ENCODE assay signal across 8 cellular contexts in genomic region chr20:7285918-7286556, GRCh38.
DNase-seq lines count a peak whose midpoint lies in the region; ATAC-seq and TF ChIP-seq lines count a peak whose summit lies in the region.

No MANE protein-coding gene starts in this region.

- H3K27me3 ChIP-seq in Loucy (ENCODE audit: insufficient read depth, low read length, poor library complexity, severe bottlenecking) (no peaks in the 10 kb centered on the region), Peyer's patch (no peaks in the 10 kb centered on the region)

- H3K9me3 ChIP-seq in Loucy (ENCODE audit: insufficient read depth, low read depth, low read length): no peaks in the 10 kb centered on the region
- H3K9me3 ChIP-seq in Peyer's patch: no peaks in the 10 kb centered on the region

- H3K27me3 Mint-ChIP-seq in stimulated activated naive B cell treated with anti-CD40 and anti-IgM and Interleukin-4, amounts not matched to agents 10 μg/mL and 1 μg/mL and 100 μg/mL, for 72 hours: peaks cover 0 to 3% of the 10 kb centered on the region in 2 donors

- H3K4me3 Mint-ChIP-seq in stimulated activated naive B cell treated with anti-CD40 and anti-IgM and Interleukin-4, amounts not matched to agents 10 μg/mL and 1 μg/mL and 100 μg/mL, for 72 hours: no peak overlapping the region

- no peaks in the 10 kb centered on the region for H4K20me1 ChIP-seq in Loucy (ENCODE audit: insufficient read depth, low read length, poor library complexity, severe bottlenecking)

- TF ChIP-seq POLR2A in Peyer's patch (IDR thresholded peaks at IDR 0.05): no peak

- peaks cover 0 to 1% of the 10 kb centered on the region in 2 donors for H3K9me3 Mint-ChIP-seq in stimulated activated naive B cell treated with anti-CD40 and anti-IgM and Interleukin-4, amounts not matched to agents 10 μg/mL and 1 μg/mL and 100 μg/mL, for 72 hours

- H2AFZ ChIP-seq in Loucy (ENCODE audit: low read length): no peak overlapping the region

- H3K36me3 Mint-ChIP-seq in stimulated activated naive B cell treated with anti-CD40 and anti-IgM and Interleukin-4, amounts not matched to agents 10 μg/mL and 1 μg/mL and 100 μg/mL, for 72 hours: no peaks in the 10 kb centered on the region

- TF ChIP-seq CTCF in Loucy (conservative IDR thresholded peaks at IDR 0.05; ENCODE audit: low read length) (peak; percentile 89), Peyer's patch (IDR thresholded peaks at IDR 0.05) (peak in 4 of 6 experiments; percentile 58 to 72 (median 70))

- H3K27ac ChIP-seq in Peyer's patch (no peak overlapping the region), caudate nucleus (ENCODE audit: low read depth, low read length) (no peak overlapping the region)

- peak; percentile 71 for DNase-seq in ELR (ENCODE audit: low read depth)
- DNase-seq in Peyer's patch: peak in 2 of 3 donors; percentile 55 to 81
- peak in 55 of 61 donors; percentile 2 to 84 (median 40) for DNase-seq in caudate nucleus (lab: John Stamatoyannopoulos, UW)
- peak; percentile 72 for DNase-seq in kidney glomerular epithelial cell (lab: John Stamatoyannopoulos, UW)
- DNase-seq in stimulated activated naive B cell treated with anti-CD40 and anti-IgM and Interleukin-4, amounts not matched to agents 10 μg/mL and 1 μg/mL and 100 μg/mL, for 72 hours: peak; percentile 1

- no peak overlapping the region for H3K4me2 ChIP-seq in Loucy (ENCODE audit: low read depth, low read length, poor library complexity, severe bottlenecking)

- no peak overlapping the region for H3K9ac ChIP-seq in Loucy (ENCODE audit: low read depth, low read length, poor library complexity, severe bottlenecking)

- no peaks in the 10 kb centered on the region for H3K36me3 ChIP-seq in Loucy (ENCODE audit: insufficient read depth, low read length)
- H3K36me3 ChIP-seq in Peyer's patch: no peaks in the 10 kb centered on the region

- H3F3A ChIP-seq in Loucy (ENCODE audit: low read depth): no peaks in the 10 kb centered on the region

- H3K4me1 Mint-ChIP-seq in stimulated activated naive B cell treated with anti-CD40 and anti-IgM and Interleukin-4, amounts not matched to agents 10 μg/mL and 1 μg/mL and 100 μg/mL, for 72 hours: no peaks in the 10 kb centered on the region

- H3K79me2 ChIP-seq in Loucy (ENCODE audit: insufficient read depth, low read length): no peaks in the 10 kb centered on the region

- ATAC-seq in GM21515 (IDR thresholded peaks at IDR 0.05; ENCODE audit: unreplicated experiment) (peak; percentile 58), HG03097 (IDR thresholded peaks at IDR 0.05; ENCODE audit: low FRiP score, unreplicated experiment) (no peak)
- ATAC-seq in stimulated activated naive B cell treated with anti-CD40 and anti-IgM and Interleukin-4, amounts not matched to agents 10 μg/mL and 1 μg/mL and 100 μg/mL, for 72 hours (replicated peaks): peak in 1 of 2 donors; percentile 55

- H3K4me3 ChIP-seq in Loucy (ENCODE audit: low read length, poor library complexity, severe bottlenecking) (no peak overlapping the region), Peyer's patch (no peak overlapping the region)

- no peaks in the 10 kb centered on the region for H3K4me1 ChIP-seq in Loucy (ENCODE audit: insufficient read depth, low read length, poor library complexity, severe bottlenecking)
- no peaks in the 10 kb centered on the region for H3K4me1 ChIP-seq in Peyer's patch

- H3K9me2 ChIP-seq in Loucy (replicated peaks; ENCODE audit: low read depth, low read length): no peaks in the 10 kb centered on the region

- H3K27ac Mint-ChIP-seq in stimulated activated naive B cell treated with anti-CD40 and anti-IgM and Interleukin-4, amounts not matched to agents 10 μg/mL and 1 μg/mL and 100 μg/mL, for 72 hours: no peak overlapping the region

Comparison
In these comparisons a context has a peak if more than half of its experiments do, and no peak if none do; other contexts are left out.
1. DNase-seq: peak in every context shown above with its lines; median percentile 72 in kidney glomerular epithelial cell; 71 in ELR; 68 in Peyer's patch; 40 in caudate nucleus; 1 in stimulated activated naive B cell treated with anti-CD40 and anti-IgM and Interleukin-4, amounts not matched to agents 10 μg/mL and 1 μg/mL and 100 μg/mL, for 72 hours.